9 cellular contexts compared by ENCODE assay signal in the genomic region with DNA sequence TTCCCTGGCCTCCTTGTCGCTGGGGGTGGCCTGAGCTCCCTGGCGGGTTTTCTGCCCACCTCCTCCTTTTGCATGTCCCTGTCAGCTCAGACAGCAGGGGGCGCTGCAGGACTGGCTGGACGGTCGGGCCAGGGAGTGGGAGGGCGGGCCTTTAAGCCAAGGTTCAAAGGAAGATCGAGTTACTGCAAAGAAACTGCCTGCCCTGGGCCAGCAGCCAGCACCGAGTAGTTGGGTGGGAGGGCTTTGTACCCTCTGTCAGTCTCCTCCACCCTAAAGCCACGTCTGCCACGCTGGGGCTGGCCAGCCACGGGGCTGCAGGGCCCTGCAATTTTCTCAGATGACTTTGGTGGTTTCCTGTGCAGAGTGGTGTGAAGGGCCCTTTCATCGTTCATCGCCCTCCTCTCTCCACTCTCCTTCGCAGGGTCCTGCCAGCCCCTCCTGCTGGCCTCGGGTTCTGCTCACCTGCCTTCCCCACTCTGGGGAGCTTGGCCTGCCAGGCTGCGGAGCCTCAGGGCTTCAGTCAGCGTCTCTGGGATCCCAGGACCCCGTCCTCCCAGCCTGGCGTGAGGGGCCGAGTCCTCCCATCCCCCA.
DNase-seq lines count a peak whose midpoint lies in the region; ATAC-seq, FAIRE-seq and TF ChIP-seq lines count a peak whose summit lies in the region.
"Had no signal": no experiment of that assay in that cellular context is flagged by ENCODE, and none has a peak within 500 bp of the region (broad histone marks: within the 10 kb centered on the region; RNA-seq: fewer than 3 reads in every experiment).

No MANE protein-coding gene starts in this region.

- ATAC-seq in HG02642 (IDR thresholded peaks at IDR 0.05; ENCODE audit: poor library complexity, unreplicated experiment): peak; percentile 76
- ATAC-seq in HG03025 (IDR thresholded peaks at IDR 0.05; ENCODE audit: low FRiP score, unreplicated experiment): no peak

- FAIRE-seq in D721Med (lab: Jason Lieb, UNC): no peak
- FAIRE-seq: TTC549 had no signal

- peak; percentile 99 for TF ChIP-seq CTCF in D721Med (IDR thresholded peaks at IDR 0.05; ENCODE audit: insufficient read depth, missing control alignments)

- peak; percentile 91 for DNase-seq in D721Med (ENCODE audit: insufficient read length, low spot score)
- peak; percentile 84 for DNase-seq in NCI-H345 (lab: John Stamatoyannopoulos, UW)
- peak; percentile 92 for DNase-seq in activated CD4-positive, CD25-positive, alpha-beta regulatory T cell treated with anti-CD3 and anti-CD28 coated beads, Interleukin-2, amount 50 U/mL, for 72 hours
- peak; percentile 88 for DNase-seq in cerebellar cortex (ENCODE audit: low spot score)
- DNase-seq in kidney glomerular epithelial cell (lab: John Stamatoyannopoulos, UW): peak; percentile 80
- DNase-seq in stimulated activated CD4-positive, alpha-beta T cell treated with anti-CD3 and anti-CD28 coated beads, Interleukin-15, amount 100 ng/mL, for 1 hour (ENCODE audit: low read depth in 1 of 2, low spot score in 1 of 2): peak; percentile 79 to 88
